Comparison of ENCODE assay signal across 1 cellular context in the genomic region with DNA sequence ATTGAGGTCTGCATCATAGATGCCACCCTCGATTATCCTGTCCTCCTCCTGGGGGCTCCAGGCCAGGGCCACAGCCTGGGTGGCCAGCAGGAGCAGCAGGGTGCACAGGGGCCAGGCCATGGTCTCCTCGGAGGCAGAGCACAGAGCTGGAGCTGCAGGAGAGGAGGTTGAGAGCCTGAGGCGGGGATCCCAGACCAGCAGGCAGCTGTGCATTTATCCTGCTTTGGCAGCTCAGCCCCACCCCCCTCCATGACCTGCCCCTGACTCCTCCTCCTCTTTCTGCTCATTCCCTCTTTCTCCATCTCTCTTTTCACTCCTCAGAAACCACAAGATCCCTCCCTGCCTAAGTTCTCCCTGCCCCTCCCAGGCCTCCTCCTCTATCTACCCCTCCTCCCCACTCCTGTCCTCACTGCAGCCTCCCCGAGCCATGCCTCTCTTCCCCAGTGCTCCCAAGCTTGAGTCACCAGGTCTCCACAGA.
TF ChIP-seq lines count a peak whose summit lies in the region.

A gene with protein sequence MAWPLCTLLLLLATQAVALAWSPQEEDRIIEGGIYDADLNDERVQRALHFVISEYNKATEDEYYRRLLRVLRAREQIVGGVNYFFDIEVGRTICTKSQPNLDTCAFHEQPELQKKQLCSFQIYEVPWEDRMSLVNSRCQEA (minus strand): TSS at position 189 of the 478 bp plus-strand sequence. CDS start 69 bp downstream, at position 120.

TF ChIP-seq in WTC11, 78 proteins besides CTCF, POLR2A, EP300 and RAD21 (continued from another document):
- no peak for TF ChIP-seq CREM (CRISPR knock-in tag; IDR thresholded peaks at IDR 0.05)
